Comparison of ENCODE assay signal across 8 cellular contexts in the genomic region with DNA sequence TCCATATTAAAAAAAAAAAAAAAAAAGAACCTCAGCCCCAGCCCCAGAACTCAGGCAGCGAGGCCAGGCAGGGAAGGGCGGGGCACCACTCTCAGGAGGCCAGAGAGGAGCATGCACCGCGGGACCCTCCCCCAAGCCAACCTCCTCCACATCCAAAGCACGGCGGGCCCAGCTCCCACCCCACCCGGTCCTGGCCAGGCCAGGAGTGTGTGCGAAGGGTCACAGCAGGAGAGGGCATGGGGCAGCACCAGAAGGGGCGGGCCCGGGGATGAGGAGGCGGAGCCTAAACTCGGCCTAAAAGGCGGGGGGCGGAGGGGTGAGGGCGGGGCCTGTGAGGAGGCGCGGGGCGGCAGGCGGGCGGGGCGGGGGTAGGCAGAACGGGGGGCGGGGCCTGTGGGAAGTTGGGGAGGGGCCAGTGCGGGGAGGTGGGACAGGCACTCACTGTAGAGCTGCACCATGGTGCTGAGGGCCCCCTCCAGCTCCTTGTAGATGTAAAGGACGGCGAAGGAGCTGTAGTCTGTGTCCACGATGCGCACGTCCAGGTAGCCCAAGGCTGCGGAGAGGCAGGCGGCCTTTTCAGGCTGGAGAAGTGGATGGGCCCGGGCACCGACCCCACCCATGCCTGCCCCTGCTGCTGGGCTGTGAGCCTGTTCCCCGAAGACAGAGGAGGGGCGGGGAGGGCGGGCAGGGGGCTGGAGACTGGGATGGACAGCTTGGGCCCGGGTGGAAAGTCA.
A peak's percentile ranks its signal among the peaks of the same experiment; 100 is the strongest.
DNase-seq lines count a peak whose midpoint lies in the region; TF ChIP-seq lines count a peak whose summit lies in the region.

No MANE protein-coding gene starts in this region.

- no peak overlapping the region for H3K4me3 Mint-ChIP-seq in nephron progenitor cell

- H3K27me3 Mint-ChIP-seq in nephron progenitor cell (ENCODE audit: low read depth, poor library complexity): peaks cover 14% of the 10 kb centered on the region

- H3K36me3 Mint-ChIP-seq in nephron progenitor cell (ENCODE audit: low read depth): no peaks in the 10 kb centered on the region

- no peaks in the 10 kb centered on the region for H3K9me3 Mint-ChIP-seq in nephron progenitor cell

- no peak overlapping the region for H3K27ac Mint-ChIP-seq in nephron progenitor cell

- TF ChIP-seq CTCF in nephron progenitor cell (IDR thresholded peaks at IDR 0.05): no peak

- peaks cover 32% of the 10 kb centered on the region for H3K4me1 Mint-ChIP-seq in nephron progenitor cell

- DNase-seq in EH (ENCODE audit: low read depth): peak; percentile 21
- DNase-seq in NCI-H82 (lab: John Stamatoyannopoulos, UW): peak; percentile 92
- peak; percentile 44 for DNase-seq in astrocyte of the hippocampus (ENCODE audit: low read depth, low spot score)
- peak; percentile 94 for DNase-seq in nephron progenitor cell
- no peak for DNase-seq in NCI-H2171 treated with DMSO at 0.1 percent for 48 hours (lab: John Stamatoyannopoulos, UW)
- no peak for DNase-seq in hypothalamus (lab: John Stamatoyannopoulos, UW)
- DNase-seq in Ammon's horn (ENCODE audit: low spot score): no peak
- no peak for DNase-seq in amygdala (lab: John Stamatoyannopoulos, UW)

Comparison
In these comparisons a context has a peak if more than half of its experiments do, and no peak if none do; other contexts are left out.
1. DNase-seq: peak in EH (single experiment), NCI-H82 (single experiment), astrocyte of the hippocampus (single experiment) and nephron progenitor cell (single experiment); none in NCI-H2171 treated with DMSO at 0.1 percent for 48 hours (single experiment), hypothalamus (0 of 51), Ammon's horn (single experiment) and amygdala (0 of 56).